ENCODE assay signal across 29 cellular contexts in the genomic region with DNA sequence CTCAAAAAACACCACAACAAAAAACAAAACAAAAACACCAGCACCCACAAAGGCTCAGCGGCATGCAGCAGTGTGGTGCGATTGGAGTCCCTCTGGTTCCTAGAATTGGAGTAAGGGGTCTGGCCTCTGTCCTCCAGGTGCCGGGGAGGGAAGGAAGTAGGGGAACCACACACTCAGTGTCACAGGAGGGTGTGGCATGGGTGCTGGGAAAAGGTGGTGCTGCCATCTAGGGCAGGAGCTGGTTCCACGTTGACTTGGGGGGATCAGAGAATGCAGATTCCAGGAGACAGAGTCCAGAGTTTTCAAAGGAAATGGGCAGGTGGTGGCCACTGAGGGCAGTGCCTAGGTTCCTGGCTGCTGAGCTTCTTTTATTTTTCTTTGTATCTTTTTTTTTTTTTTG.
"Had no signal": no experiment of that assay in that cellular context is flagged by ENCODE, and none has a peak within 500 bp of the region (broad histone marks: within the 10 kb centered on the region; RNA-seq: fewer than 3 reads in every experiment).

No MANE protein-coding gene starts in this region.

- H3K4me3 ChIP-seq: breast epithelium, esophagus muscularis mucosa, heart left ventricle, right atrium auricular region, testis, vagina had no signal

- H3K9me3 Mint-ChIP-seq: activated naive CD4-positive, alpha-beta T cell treated with anti-CD3 and anti-CD28 coated beads, Interleukin-2, amount 50 U/mL, for 24 hours; activated T-cell treated with anti-CD3 and anti-CD28 coated beads, Interleukin-2, amount 50 U/mL, for 24 hours; activated T-helper 17 cell treated with anti-CD3 and anti-CD28 coated beads, Interleukin-2, amount 50 U/mL, for 72 hours; immature natural killer cell; naive thymus-derived CD8-positive, alpha-beta T cell; neural crest cell had no signal

- H3K27me3 ChIP-seq: breast epithelium, foreskin keratinocyte, heart left ventricle, right atrium auricular region, testis, vagina had no signal

- FAIRE-seq: colon had no signal

- H3K4me1 ChIP-seq: breast epithelium, esophagus muscularis mucosa, foreskin keratinocyte, heart left ventricle, parathyroid adenoma, right atrium auricular region, testis, vagina had no signal

- H3K27ac ChIP-seq: breast epithelium, esophagus muscularis mucosa, foreskin keratinocyte, heart left ventricle, parathyroid adenoma, right atrium auricular region, testis, vagina, WERI-Rb-1 had no signal

- H3K27me3 Mint-ChIP-seq: activated naive CD4-positive, alpha-beta T cell treated with anti-CD3 and anti-CD28 coated beads, Interleukin-2, amount 50 U/mL, for 24 hours; activated T-cell treated with anti-CD3 and anti-CD28 coated beads, Interleukin-2, amount 50 U/mL, for 24 hours; activated T-helper 17 cell treated with anti-CD3 and anti-CD28 coated beads, Interleukin-2, amount 50 U/mL, for 72 hours; naive thymus-derived CD8-positive, alpha-beta T cell had no signal

- H3K36me3 Mint-ChIP-seq: activated naive CD4-positive, alpha-beta T cell treated with anti-CD3 and anti-CD28 coated beads, Interleukin-2, amount 50 U/mL, for 24 hours; immature natural killer cell; naive thymus-derived CD8-positive, alpha-beta T cell had no signal

- H3K9ac ChIP-seq: parathyroid adenoma had no signal

- ATAC-seq: activated CD4-positive, CD25-positive, alpha-beta regulatory T cell treated with anti-CD3 and anti-CD28 coated beads, Interleukin-2, amount 50 U/mL, for 24 hours; activated T-helper 17 cell treated with anti-CD3 and anti-CD28 coated beads, Interleukin-2, amount 50 U/mL, for 72 hours; foreskin keratinocyte; heart left ventricle; naive thymus-derived CD8-positive, alpha-beta T cell; stimulated activated naive CD8-positive, alpha-beta T cell treated with anti-CD3 and anti-CD28 coated beads, Interleukin-15, Interleukin-2, amounts not matched to agents 100 U/mL and 50 U/mL, for 24 hours had no signal

- H3K4me1 Mint-ChIP-seq: activated naive CD4-positive, alpha-beta T cell treated with anti-CD3 and anti-CD28 coated beads, Interleukin-2, amount 50 U/mL, for 24 hours; activated T-helper 17 cell treated with anti-CD3 and anti-CD28 coated beads, Interleukin-2, amount 50 U/mL, for 72 hours; immature natural killer cell had no signal

- H3K4me3 Mint-ChIP-seq: activated naive CD4-positive, alpha-beta T cell treated with anti-CD3 and anti-CD28 coated beads, Interleukin-2, amount 50 U/mL, for 24 hours; activated T-cell treated with anti-CD3 and anti-CD28 coated beads, Interleukin-2, amount 50 U/mL, for 24 hours; activated T-helper 17 cell treated with anti-CD3 and anti-CD28 coated beads, Interleukin-2, amount 50 U/mL, for 72 hours; immature natural killer cell; naive thymus-derived CD8-positive, alpha-beta T cell; neural crest cell had no signal

- H2AFZ ChIP-seq: parathyroid adenoma had no signal

- H3K9me3 ChIP-seq: breast epithelium, esophagus muscularis mucosa, heart left ventricle, right atrium auricular region, testis, vagina had no signal

- H3K36me3 ChIP-seq: breast epithelium, esophagus muscularis mucosa, heart left ventricle, right atrium auricular region, vagina, WERI-Rb-1 had no signal

- DNase-seq: activated CD8-positive, alpha-beta memory T cell treated with anti-CD3 and anti-CD28 coated beads, Interleukin-2, amount 50 U/mL, for 48 hours; activated gamma-delta T cell treated with Interleukin-2 at 50 U/mL for 16 hours; activated T-cell treated with anti-CD3 and anti-CD28 coated beads, Interleukin-2, amount 50 U/mL, for 24 hours; central memory CD4-positive, alpha-beta T cell; dermis blood vessel endothelial cell; effector CD4-positive, alpha-beta T cell; foreskin keratinocyte; heart left ventricle; hypothalamus; immature natural killer cell; midbrain; occipital lobe; stimulated activated CD4-positive, alpha-beta T cell treated with anti-CD3 and anti-CD28 coated beads, Interleukin-15, amount 100 ng/mL, for 24 hours; stimulated activated naive CD8-positive, alpha-beta T cell treated with anti-CD3 and anti-CD28 coated beads, Interleukin-15, Interleukin-2, amounts not matched to agents 100 U/mL and 50 U/mL, for 24 hours; T-helper 9 cell; testis; trophoblast cell; WERI-Rb-1 had no signal

- H3K27ac Mint-ChIP-seq: activated naive CD4-positive, alpha-beta T cell treated with anti-CD3 and anti-CD28 coated beads, Interleukin-2, amount 50 U/mL, for 24 hours; activated T-cell treated with anti-CD3 and anti-CD28 coated beads, Interleukin-2, amount 50 U/mL, for 24 hours; activated T-helper 17 cell treated with anti-CD3 and anti-CD28 coated beads, Interleukin-2, amount 50 U/mL, for 72 hours; immature natural killer cell had no signal
